14 cellular contexts compared by ENCODE assay signal in the genomic region with DNA sequence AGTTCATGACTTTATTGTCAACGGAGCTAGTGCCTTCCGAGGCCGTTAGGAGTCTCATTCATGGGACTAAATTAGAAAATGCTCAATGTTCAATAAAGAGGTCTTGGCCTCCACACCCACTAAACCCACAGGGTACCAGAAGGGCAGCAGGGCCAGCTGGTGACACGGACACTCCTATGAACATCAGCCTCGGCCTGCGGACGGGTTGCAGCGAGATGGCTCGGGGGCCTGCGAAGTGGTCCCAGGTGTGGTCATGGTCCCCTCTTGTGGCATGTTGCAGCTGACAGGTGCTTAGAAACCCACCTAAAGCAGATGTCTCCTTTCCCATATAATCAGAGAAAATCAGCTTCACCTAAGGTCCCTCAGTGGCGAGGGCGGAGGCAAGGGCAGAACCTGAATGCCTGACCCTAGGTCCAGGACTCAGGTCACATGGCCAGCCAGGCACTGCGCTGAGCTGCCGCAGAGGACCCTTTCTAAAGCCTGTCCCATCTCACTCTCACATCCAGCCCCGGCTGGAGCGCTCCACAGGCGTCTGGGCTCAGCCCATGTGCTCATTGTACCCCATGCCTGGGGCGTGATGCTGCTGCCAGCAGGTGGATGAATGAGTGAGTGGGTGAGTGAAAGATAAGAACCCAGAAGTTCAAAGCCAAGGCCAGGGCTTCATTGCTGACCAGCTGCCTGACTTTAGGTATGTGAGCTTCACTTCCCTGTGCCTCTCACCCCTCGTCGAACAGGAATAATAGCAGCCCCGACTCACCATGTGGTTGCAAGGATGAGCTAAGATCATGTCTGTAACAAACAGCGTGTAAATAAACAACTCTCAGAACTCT.
"Had no signal": no experiment of that assay in that cellular context is flagged by ENCODE, and none has a peak within 500 bp of the region (broad histone marks: within the 10 kb centered on the region; RNA-seq: fewer than 3 reads in every experiment).

No MANE protein-coding gene starts in this region.

- H3K27ac Mint-ChIP-seq: activated naive CD8-positive, alpha-beta T cell treated with anti-CD3 and anti-CD28 coated beads for 36 hours; activated T-cell treated with anti-CD3 and anti-CD28 coated beads, Interleukin-2, amount 50 U/mL, for 72 hours; brain; progenitor cell of endocrine pancreas had no signal

- H3K9me3 Mint-ChIP-seq: activated naive CD8-positive, alpha-beta T cell treated with anti-CD3 and anti-CD28 coated beads for 36 hours; activated T-cell treated with anti-CD3 and anti-CD28 coated beads, Interleukin-2, amount 50 U/mL, for 72 hours; brain; effector memory CD8-positive, alpha-beta T cell; neural crest cell had no signal

- H3K27me3 Mint-ChIP-seq: activated naive CD8-positive, alpha-beta T cell treated with anti-CD3 and anti-CD28 coated beads for 36 hours; effector memory CD8-positive, alpha-beta T cell; progenitor cell of endocrine pancreas had no signal

- ATAC-seq: activated CD4-positive, CD25-positive, alpha-beta regulatory T cell treated with anti-CD3 and anti-CD28 coated beads, Interleukin-2, amount 50 U/mL, for 24 hours; activated T-cell treated with anti-CD3 and anti-CD28 coated beads, Interleukin-2, amount 50 U/mL, for 72 hours; effector memory CD8-positive, alpha-beta T cell; left lobe of liver had no signal

- H3K36me3 Mint-ChIP-seq: brain had no signal

- H3K4me3 Mint-ChIP-seq: activated naive CD8-positive, alpha-beta T cell treated with anti-CD3 and anti-CD28 coated beads for 36 hours; activated T-cell treated with anti-CD3 and anti-CD28 coated beads, Interleukin-2, amount 50 U/mL, for 72 hours; brain; effector memory CD8-positive, alpha-beta T cell; neural crest cell had no signal

- DNase-seq: activated CD4-positive, alpha-beta T cell treated with anti-CD3 and anti-CD28 coated beads, Interleukin-2, amount 50 U/mL, for 1 hour; activated CD8-positive, alpha-beta memory T cell treated with anti-CD3 and anti-CD28 coated beads for 24 hours; activated gamma-delta T cell treated with Interleukin-2 at 50 U/mL for 16 hours; activated naive CD8-positive, alpha-beta T cell treated with anti-CD3 and anti-CD28 coated beads for 36 hours; activated T-cell treated with anti-CD3 and anti-CD28 coated beads, Interleukin-2, amount 50 U/mL, for 72 hours; amygdala; effector memory CD8-positive, alpha-beta T cell; right cardiac atrium; stimulated activated CD4-positive, alpha-beta T cell treated with anti-CD3 and anti-CD28 coated beads, Interleukin-4, amount 100 ng/mL, for 1 hour had no signal
